9 cellular contexts compared by ENCODE assay signal in genomic region chr3:194539498-194539897, GRCh38.
"Had no signal": no experiment of that assay in that cellular context is flagged by ENCODE, and none has a peak within 500 bp of the region (broad histone marks: within the 10 kb centered on the region; RNA-seq: fewer than 3 reads in every experiment).

No MANE protein-coding gene starts in this region.

- H3K27ac Mint-ChIP-seq: HFFc6, IgD-negative memory B cell had no signal

- H3K36me3 ChIP-seq: HAP-1 had no signal

- H3K27ac ChIP-seq: HL-60 had no signal

- H3K4me3 ChIP-seq: GM23248, HAP-1 had no signal

- H3K4me1 ChIP-seq: HAP-1 had no signal

- ATAC-seq: HCT116 had no signal

- DNase-seq: GM23248, GOT3, H7, HFFc6, KG1 had no signal

- H3K4me3 Mint-ChIP-seq: HFFc6, IgD-negative memory B cell had no signal
